In the genomic region with DNA sequence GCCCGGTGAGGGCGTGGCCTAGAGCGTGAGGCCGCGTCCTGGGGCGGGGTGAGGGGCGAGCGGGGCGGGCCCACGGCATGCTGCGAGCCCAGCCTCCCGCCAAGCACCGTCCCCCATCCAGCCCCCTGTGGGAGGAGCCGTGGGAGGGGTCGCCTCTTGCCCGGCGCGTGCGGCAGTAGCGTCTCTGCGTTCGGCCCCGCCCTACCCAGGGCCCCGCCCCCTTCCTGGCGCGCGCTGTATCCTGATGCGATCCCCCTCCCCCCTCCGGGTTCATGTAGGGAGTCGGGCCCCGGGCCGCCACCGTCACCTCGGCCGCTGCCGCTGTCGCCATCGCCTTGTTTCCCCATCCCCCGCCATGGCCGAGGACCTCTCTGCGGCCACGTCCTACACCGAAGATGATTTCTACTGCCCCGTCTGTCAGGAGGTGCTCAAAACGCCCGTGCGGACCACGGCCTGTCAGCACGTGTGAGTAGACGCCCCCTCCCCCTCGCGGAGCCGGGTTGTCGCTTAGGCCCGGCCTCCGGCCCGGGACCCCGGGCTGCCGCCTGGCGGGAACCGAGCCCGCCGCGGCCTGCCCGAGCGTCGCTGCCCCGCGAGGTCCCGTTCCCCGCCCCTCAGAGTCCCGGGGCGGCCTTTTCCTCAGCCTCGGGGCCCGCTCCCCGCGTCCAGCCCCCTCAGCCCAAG, we compare ENCODE assay signal across 1 cellular context.
TF ChIP-seq lines count a peak whose summit lies in the region.

No MANE protein-coding gene starts in this region.

TF ChIP-seq in HepG2, 621 proteins besides CTCF, POLR2A, EP300 and RAD21 (continued from another document and continues in another):
- TF ChIP-seq, protein P1, sequence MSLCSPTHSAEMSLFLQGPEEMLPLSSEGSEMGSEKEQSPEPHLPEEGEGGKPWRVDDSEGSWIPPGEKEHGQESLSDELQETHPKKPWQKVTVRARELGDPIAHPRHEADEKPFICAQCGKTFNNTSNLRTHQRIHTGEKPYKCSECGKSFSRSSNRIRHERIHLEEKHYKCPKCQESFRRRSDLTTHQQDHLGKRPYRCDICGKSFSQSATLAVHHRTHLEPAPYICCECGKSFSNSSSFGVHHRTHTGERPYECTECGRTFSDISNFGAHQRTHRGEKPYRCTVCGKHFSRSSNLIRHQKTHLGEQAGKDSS (CRISPR knock-in tag; IDR thresholded peaks at IDR 0.05; ENCODE audit: borderline replicate concordance, low read depth) = 0 out of 2 replicates have a peak, but pooled peaks have one; percentile 58
- TF ChIP-seq ATAD3A (CRISPR knock-in tag; IDR thresholded peaks at IDR 0.05) = no peak
- no peak for TF ChIP-seq ZNF841 (CRISPR knock-in tag; IDR thresholded peaks at IDR 0.05; ENCODE audit: borderline replicate concordance)
- TF ChIP-seq, protein P2, sequence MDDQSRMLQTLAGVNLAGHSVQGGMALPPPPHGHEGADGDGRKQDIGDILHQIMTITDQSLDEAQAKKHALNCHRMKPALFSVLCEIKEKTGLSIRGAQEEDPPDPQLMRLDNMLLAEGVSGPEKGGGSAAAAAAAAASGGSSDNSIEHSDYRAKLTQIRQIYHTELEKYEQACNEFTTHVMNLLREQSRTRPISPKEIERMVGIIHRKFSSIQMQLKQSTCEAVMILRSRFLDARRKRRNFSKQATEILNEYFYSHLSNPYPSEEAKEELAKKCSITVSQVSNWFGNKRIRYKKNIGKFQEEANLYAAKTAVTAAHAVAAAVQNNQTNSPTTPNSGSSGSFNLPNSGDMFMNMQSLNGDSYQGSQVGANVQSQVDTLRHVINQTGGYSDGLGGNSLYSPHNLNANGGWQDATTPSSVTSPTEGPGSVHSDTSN (CRISPR knock-in tag; IDR thresholded peaks at IDR 0.05; ENCODE audit: borderline replicate concordance) = no peak
- TF ChIP-seq HNRNPUL1 (IDR thresholded peaks at IDR 0.05; ENCODE audit: low read depth, low read length) = no peak
- no peak for TF ChIP-seq MED1 (CRISPR knock-in tag; IDR thresholded peaks at IDR 0.05)
- 0 out of 2 replicates have a peak, but pooled peaks have one; percentile 42 for TF ChIP-seq ZFP36L1 (CRISPR knock-in tag; IDR thresholded peaks at IDR 0.05)
- TF ChIP-seq, protein P3, sequence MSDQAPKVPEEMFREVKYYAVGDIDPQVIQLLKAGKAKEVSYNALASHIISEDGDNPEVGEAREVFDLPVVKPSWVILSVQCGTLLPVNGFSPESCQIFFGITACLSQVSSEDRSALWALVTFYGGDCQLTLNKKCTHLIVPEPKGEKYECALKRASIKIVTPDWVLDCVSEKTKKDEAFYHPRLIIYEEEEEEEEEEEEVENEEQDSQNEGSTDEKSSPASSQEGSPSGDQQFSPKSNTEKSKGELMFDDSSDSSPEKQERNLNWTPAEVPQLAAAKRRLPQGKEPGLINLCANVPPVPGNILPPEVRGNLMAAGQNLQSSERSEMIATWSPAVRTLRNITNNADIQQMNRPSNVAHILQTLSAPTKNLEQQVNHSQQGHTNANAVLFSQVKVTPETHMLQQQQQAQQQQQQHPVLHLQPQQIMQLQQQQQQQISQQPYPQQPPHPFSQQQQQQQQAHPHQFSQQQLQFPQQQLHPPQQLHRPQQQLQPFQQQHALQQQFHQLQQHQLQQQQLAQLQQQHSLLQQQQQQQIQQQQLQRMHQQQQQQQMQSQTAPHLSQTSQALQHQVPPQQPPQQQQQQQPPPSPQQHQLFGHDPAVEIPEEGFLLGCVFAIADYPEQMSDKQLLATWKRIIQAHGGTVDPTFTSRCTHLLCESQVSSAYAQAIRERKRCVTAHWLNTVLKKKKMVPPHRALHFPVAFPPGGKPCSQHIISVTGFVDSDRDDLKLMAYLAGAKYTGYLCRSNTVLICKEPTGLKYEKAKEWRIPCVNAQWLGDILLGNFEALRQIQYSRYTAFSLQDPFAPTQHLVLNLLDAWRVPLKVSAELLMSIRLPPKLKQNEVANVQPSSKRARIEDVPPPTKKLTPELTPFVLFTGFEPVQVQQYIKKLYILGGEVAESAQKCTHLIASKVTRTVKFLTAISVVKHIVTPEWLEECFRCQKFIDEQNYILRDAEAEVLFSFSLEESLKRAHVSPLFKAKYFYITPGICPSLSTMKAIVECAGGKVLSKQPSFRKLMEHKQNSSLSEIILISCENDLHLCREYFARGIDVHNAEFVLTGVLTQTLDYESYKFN (CRISPR knock-in tag; conservative IDR thresholded peaks at IDR 0.05) = 0 out of 2 replicates have a peak, but pooled peaks have one; percentile 51
- TF ChIP-seq ZNF451 (CRISPR knock-in tag; IDR thresholded peaks at IDR 0.05) = peak; percentile 70; the same call in 1 of the 2 replicates
- TF ChIP-seq, protein P4, sequence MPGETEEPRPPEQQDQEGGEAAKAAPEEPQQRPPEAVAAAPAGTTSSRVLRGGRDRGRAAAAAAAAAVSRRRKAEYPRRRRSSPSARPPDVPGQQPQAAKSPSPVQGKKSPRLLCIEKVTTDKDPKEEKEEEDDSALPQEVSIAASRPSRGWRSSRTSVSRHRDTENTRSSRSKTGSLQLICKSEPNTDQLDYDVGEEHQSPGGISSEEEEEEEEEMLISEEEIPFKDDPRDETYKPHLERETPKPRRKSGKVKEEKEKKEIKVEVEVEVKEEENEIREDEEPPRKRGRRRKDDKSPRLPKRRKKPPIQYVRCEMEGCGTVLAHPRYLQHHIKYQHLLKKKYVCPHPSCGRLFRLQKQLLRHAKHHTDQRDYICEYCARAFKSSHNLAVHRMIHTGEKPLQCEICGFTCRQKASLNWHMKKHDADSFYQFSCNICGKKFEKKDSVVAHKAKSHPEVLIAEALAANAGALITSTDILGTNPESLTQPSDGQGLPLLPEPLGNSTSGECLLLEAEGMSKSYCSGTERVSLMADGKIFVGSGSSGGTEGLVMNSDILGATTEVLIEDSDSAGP (CRISPR knock-in tag; IDR thresholded peaks at IDR 0.05; ENCODE audit: borderline replicate concordance) = peak; percentile 16; the same call in 1 of the 2 replicates
- TF ChIP-seq, protein P5, sequence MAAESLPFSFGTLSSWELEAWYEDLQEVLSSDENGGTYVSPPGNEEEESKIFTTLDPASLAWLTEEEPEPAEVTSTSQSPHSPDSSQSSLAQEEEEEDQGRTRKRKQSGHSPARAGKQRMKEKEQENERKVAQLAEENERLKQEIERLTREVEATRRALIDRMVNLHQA (CRISPR knock-in tag; IDR thresholded peaks at IDR 0.05) = no peak
- TF ChIP-seq, protein P6, sequence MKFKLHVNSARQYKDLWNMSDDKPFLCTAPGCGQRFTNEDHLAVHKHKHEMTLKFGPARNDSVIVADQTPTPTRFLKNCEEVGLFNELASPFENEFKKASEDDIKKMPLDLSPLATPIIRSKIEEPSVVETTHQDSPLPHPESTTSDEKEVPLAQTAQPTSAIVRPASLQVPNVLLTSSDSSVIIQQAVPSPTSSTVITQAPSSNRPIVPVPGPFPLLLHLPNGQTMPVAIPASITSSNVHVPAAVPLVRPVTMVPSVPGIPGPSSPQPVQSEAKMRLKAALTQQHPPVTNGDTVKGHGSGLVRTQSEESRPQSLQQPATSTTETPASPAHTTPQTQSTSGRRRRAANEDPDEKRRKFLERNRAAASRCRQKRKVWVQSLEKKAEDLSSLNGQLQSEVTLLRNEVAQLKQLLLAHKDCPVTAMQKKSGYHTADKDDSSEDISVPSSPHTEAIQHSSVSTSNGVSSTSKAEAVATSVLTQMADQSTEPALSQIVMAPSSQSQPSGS (CRISPR knock-in tag; IDR thresholded peaks at IDR 0.05) = no peak
- TF ChIP-seq ZNF143 (CRISPR knock-in tag; IDR thresholded peaks at IDR 0.05) = no peak
- TF ChIP-seq RFX5 (IDR thresholded peaks at IDR 0.05; ENCODE audit: low read depth, low read length) = no peak
- TF ChIP-seq, protein P7, sequence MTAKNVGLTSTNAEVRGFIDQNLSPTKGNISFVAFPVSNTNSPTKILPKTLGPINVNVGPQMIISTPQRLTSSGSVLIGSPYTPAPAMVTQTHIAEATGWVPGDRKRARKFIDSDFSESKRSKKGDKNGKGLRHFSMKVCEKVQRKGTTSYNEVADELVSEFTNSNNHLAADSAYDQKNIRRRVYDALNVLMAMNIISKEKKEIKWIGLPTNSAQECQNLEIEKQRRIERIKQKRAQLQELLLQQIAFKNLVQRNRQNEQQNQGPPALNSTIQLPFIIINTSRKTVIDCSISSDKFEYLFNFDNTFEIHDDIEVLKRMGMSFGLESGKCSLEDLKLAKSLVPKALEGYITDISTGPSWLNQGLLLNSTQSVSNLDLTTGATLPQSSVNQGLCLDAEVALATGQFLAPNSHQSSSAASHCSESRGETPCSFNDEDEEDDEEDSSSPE (CRISPR knock-in tag; IDR thresholded peaks at IDR 0.05) = peak; percentile 19
- TF ChIP-seq CHD4 (IDR thresholded peaks at IDR 0.05; ENCODE audit: borderline replicate concordance, low read length) = no peak
- TF ChIP-seq ZNF235 (CRISPR knock-in tag; IDR thresholded peaks at IDR 0.05; ENCODE audit: borderline replicate concordance) = no peak
- TF ChIP-seq, protein P8, sequence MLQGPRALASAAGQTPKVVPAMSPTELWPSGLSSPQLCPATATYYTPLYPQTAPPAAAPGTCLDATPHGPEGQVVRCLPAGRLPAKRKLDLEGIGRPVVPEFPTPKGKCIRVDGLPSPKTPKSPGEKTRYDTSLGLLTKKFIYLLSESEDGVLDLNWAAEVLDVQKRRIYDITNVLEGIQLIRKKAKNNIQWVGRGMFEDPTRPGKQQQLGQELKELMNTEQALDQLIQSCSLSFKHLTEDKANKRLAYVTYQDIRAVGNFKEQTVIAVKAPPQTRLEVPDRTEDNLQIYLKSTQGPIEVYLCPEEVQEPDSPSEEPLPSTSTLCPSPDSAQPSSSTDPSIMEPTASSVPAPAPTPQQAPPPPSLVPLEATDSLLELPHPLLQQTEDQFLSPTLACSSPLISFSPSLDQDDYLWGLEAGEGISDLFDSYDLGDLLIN (CRISPR knock-in tag; IDR thresholded peaks at IDR 0.05; ENCODE audit: borderline replicate concordance) = no peak
- TF ChIP-seq ZNF530 (CRISPR knock-in tag; IDR thresholded peaks at IDR 0.05; ENCODE audit: low read depth) = no peak
- TF ChIP-seq, protein P9, sequence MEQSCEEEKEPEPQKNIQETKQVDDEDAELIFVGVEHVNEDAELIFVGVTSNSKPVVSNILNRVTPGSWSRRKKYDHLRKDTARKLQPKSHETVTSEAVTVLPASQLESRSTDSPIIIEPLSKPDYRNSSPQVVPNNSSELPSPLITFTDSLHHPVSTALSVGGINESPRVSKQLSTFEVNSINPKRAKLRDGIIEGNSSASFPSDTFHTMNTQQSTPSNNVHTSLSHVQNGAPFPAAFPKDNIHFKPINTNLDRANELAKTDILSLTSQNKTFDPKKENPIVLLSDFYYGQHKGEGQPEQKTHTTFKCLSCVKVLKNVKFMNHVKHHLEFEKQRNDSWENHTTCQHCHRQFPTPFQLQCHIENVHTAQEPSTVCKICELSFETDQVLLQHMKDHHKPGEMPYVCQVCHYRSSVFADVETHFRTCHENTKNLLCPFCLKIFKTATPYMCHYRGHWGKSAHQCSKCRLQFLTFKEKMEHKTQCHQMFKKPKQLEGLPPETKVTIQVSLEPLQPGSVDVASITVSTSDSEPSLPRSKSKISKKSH (CRISPR knock-in tag; IDR thresholded peaks at IDR 0.05; ENCODE audit: borderline replicate concordance) = peak; percentile 43; the same call in 1 of the 2 replicates
- TF ChIP-seq, protein P10, sequence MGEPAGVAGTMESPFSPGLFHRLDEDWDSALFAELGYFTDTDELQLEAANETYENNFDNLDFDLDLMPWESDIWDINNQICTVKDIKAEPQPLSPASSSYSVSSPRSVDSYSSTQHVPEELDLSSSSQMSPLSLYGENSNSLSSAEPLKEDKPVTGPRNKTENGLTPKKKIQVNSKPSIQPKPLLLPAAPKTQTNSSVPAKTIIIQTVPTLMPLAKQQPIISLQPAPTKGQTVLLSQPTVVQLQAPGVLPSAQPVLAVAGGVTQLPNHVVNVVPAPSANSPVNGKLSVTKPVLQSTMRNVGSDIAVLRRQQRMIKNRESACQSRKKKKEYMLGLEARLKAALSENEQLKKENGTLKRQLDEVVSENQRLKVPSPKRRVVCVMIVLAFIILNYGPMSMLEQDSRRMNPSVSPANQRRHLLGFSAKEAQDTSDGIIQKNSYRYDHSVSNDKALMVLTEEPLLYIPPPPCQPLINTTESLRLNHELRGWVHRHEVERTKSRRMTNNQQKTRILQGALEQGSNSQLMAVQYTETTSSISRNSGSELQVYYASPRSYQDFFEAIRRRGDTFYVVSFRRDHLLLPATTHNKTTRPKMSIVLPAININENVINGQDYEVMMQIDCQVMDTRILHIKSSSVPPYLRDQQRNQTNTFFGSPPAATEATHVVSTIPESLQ (CRISPR knock-in tag; conservative IDR thresholded peaks at IDR 0.05) = no peak
- TF ChIP-seq POLR2G (IDR thresholded peaks at IDR 0.05; ENCODE audit: low read depth, low read length) = no peak; the same call in 1 of the 2 replicates
- no peak for TF ChIP-seq NCOA2 (CRISPR knock-in tag; IDR thresholded peaks at IDR 0.05)
- TF ChIP-seq, protein P11, sequence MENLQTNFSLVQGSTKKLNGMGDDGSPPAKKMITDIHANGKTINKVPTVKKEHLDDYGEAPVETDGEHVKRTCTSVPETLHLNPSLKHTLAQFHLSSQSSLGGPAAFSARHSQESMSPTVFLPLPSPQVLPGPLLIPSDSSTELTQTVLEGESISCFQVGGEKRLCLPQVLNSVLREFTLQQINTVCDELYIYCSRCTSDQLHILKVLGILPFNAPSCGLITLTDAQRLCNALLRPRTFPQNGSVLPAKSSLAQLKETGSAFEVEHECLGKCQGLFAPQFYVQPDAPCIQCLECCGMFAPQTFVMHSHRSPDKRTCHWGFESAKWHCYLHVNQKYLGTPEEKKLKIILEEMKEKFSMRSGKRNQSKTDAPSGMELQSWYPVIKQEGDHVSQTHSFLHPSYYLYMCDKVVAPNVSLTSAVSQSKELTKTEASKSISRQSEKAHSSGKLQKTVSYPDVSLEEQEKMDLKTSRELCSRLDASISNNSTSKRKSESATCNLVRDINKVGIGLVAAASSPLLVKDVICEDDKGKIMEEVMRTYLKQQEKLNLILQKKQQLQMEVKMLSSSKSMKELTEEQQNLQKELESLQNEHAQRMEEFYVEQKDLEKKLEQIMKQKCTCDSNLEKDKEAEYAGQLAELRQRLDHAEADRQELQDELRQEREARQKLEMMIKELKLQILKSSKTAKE (CRISPR knock-in tag; IDR thresholded peaks at IDR 0.05; ENCODE audit: borderline replicate concordance) = no peak; the same call in 1 of the 2 replicates
- TF ChIP-seq MAFG (CRISPR knock-in tag; IDR thresholded peaks at IDR 0.05) = no peak
- no peak for TF ChIP-seq ZNF598 (CRISPR knock-in tag; IDR thresholded peaks at IDR 0.05; ENCODE audit: borderline replicate concordance)
- TF ChIP-seq RAD51 (IDR thresholded peaks at IDR 0.05; ENCODE audit: borderline replicate concordance) = no peak
- TF ChIP-seq TCF7 (IDR thresholded peaks at IDR 0.05; ENCODE audit: low read depth) = no peak
- TF ChIP-seq ZNF260 (CRISPR knock-in tag; IDR thresholded peaks at IDR 0.05; ENCODE audit: borderline replicate concordance, low read depth) = no peak
- TF ChIP-seq, protein P12, sequence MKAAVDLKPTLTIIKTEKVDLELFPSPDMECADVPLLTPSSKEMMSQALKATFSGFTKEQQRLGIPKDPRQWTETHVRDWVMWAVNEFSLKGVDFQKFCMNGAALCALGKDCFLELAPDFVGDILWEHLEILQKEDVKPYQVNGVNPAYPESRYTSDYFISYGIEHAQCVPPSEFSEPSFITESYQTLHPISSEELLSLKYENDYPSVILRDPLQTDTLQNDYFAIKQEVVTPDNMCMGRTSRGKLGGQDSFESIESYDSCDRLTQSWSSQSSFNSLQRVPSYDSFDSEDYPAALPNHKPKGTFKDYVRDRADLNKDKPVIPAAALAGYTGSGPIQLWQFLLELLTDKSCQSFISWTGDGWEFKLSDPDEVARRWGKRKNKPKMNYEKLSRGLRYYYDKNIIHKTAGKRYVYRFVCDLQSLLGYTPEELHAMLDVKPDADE (CRISPR knock-in tag; IDR thresholded peaks at IDR 0.05) = no peak
- TF ChIP-seq NFE2 (CRISPR knock-in tag; IDR thresholded peaks at IDR 0.05) = no peak
- TF ChIP-seq, protein P13, sequence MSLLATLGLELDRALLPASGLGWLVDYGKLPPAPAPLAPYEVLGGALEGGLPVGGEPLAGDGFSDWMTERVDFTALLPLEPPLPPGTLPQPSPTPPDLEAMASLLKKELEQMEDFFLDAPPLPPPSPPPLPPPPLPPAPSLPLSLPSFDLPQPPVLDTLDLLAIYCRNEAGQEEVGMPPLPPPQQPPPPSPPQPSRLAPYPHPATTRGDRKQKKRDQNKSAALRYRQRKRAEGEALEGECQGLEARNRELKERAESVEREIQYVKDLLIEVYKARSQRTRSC (CRISPR knock-in tag; IDR thresholded peaks at IDR 0.05; ENCODE audit: low read depth) = no peak
- no peak for TF ChIP-seq ZNF737 (CRISPR knock-in tag; IDR thresholded peaks at IDR 0.05; ENCODE audit: borderline replicate concordance)
